In genomic region chr9:129610473-129611301, GRCh38 we compare ENCODE assay signal across 8 cellular contexts. TPM values are rescaled to one million over a fixed set of nuclear protein-coding genes. Genes with fewer than 3 reads are reported as not detected.
A peak's percentile ranks its signal among the peaks of the same experiment; 100 is the strongest.
DNase-seq lines count a peak whose midpoint lies in the region; ATAC-seq, FAIRE-seq and TF ChIP-seq lines count a peak whose summit lies in the region.

No MANE protein-coding gene starts in this region.

- H3K27me3 ChIP-seq in BLaER1 (no peaks in the 10 kb centered on the region), bronchial epithelial cell (ENCODE audit: control insufficient read depth, insufficient read depth, low read length) (peaks cover 4% of the 10 kb centered on the region)

- H3K27ac Mint-ChIP-seq in immature natural killer cell: peak overlapping the region in 5 of 6 donors; percentile 55 to 84 (median 76)

- H3K4me2 ChIP-seq in BLaER1: peak overlapping the region; percentile 100

- H3K27ac ChIP-seq in BLaER1: peak overlapping the region; percentile 82

- peaks cover 4 to 12% (median 5%) of the 10 kb centered on the region in 3 donors for H3K27me3 Mint-ChIP-seq in immature natural killer cell (ENCODE audit: low read depth in 3 of 3)

- peak overlapping the region; percentile 84 for H3K9ac ChIP-seq in BLaER1

- peak overlapping the region; percentile 74 for H3K4me3 ChIP-seq in BLaER1
- H3K4me3 ChIP-seq in bronchial epithelial cell (ENCODE audit: low read depth, low read length): peak overlapping the region; percentile 53

- H3K9me3 ChIP-seq in BLaER1: no peaks in the 10 kb centered on the region

- H3K9me3 Mint-ChIP-seq in immature natural killer cell: no peaks in the 10 kb centered on the region

- H3K4me1 ChIP-seq in BLaER1: peaks cover 94% of the 10 kb centered on the region

- no peaks in the 10 kb centered on the region for H3K36me3 Mint-ChIP-seq in immature natural killer cell

- no peaks in the 10 kb centered on the region for H3K36me3 ChIP-seq in BLaER1
- no peaks in the 10 kb centered on the region for H3K36me3 ChIP-seq in bronchial epithelial cell (ENCODE audit: control insufficient read depth, insufficient read depth, low read length)

- no peak for FAIRE-seq in bronchial epithelial cell (lab: Jason Lieb, UNC)

- peak; percentile 53 for ATAC-seq in GM19463 (IDR thresholded peaks at IDR 0.05; ENCODE audit: unreplicated experiment)
- no peak for ATAC-seq in GM21825 (IDR thresholded peaks at IDR 0.05; ENCODE audit: unreplicated experiment)

- H3K4me1 Mint-ChIP-seq in immature natural killer cell: peaks cover 29 to 37% of the 10 kb centered on the region in 2 donors

- H3K4me3 Mint-ChIP-seq in immature natural killer cell: peak overlapping the region; percentile 71 to 82 (median 78)

- H4K20me1 ChIP-seq in BLaER1: no peaks in the 10 kb centered on the region

- peak; percentile 80 for TF ChIP-seq CTCF in bronchial epithelial cell (IDR thresholded peaks at IDR 0.05; ENCODE audit: insufficient read depth, low read length, severe bottlenecking)

- peak; percentile 43 for DNase-seq in NCI-H1105 treated with DMSO at 0.1 percent for 48 hours (lab: John Stamatoyannopoulos, UW)
- DNase-seq in activated CD4-positive, CD25-positive, alpha-beta regulatory T cell (lab: John Stamatoyannopoulos, UW): peak; percentile 49 to 64 (median 52)
- peak; percentile 30 for DNase-seq in bronchial epithelial cell (ENCODE audit: low read depth)
- peak; percentile 73 to 79 (median 79) for DNase-seq in immature natural killer cell
- peak; percentile 70 for DNase-seq in stimulated activated CD4-positive, alpha-beta T cell treated with anti-CD3 and anti-CD28 coated beads, Interleukin-12 subunit alpha, Interleukin-12 subunit beta, amount 100 ng/mL, for 4 hours

RNA-seq across cellular contexts. Expression of gene C9orf50, which starts 10.2 kb away (rescaled TPM):
- total RNA-seq in bronchial epithelial cell: not detected in 2 replicates
- polyA plus RNA-seq in immature natural killer cell: not detected

RNA-seq across cellular contexts. Expression of gene NTMT1, which starts 15.3 kb away (rescaled TPM):
- total RNA-seq in bronchial epithelial cell: 32.6 and 40.8 TPM in 2 replicates
- polyA plus RNA-seq in immature natural killer cell: 10 to 100 TPM; 33.8 to 41.3 (median 35.8) TPM

RNA-seq across cellular contexts. Expression of gene ASB6, which starts 31.3 kb away (rescaled TPM):
- total RNA-seq in bronchial epithelial cell: 6.1 and 9.2 TPM in 2 replicates
- 10 to 100 TPM; 13.9 to 26.6 (median 19.9) TPM for polyA plus RNA-seq in immature natural killer cell

RNA-seq across cellular contexts. Expression of gene PRRX2, which starts 54.8 kb away (rescaled TPM):
- total RNA-seq in bronchial epithelial cell: 0.13 TPM in 1 of 2 replicates, not detected in the other
- under 1 TPM in 1 of 3 donors, not detected in 2; 0.18 TPM for polyA plus RNA-seq in immature natural killer cell
